1 cellular context compared by ENCODE assay signal in the genomic region with DNA sequence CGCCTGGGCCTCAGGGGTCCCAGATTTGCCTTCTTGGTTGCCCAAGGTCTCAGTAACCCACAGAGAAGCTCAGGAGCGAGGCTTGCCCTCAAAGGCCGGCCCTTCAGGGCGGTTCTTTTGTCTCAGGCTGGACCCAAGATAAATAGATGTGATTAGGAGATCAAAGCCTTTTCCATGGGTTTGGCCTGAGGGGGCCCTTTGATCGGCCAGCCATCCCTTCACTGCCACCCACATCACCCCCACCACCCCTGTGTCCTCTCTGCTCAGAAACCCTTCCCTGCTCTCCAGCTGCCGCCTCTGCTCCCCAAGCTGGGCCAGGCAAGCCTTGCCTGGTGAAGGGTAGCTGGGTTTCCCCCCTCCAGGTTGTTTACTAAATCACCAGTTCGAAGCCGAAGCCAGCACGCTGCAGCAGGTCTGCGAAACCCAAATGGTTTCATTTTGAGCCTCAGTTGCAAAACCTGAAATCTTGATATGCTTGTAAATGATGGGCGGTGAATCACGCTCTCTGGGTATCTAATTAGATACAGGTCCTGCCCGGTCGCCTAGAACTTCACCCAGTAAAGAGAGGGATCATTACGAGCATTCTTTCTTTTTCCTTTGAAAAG.
TF ChIP-seq lines count a peak whose summit lies in the region.

No MANE protein-coding gene starts in this region.

TF ChIP-seq in GM12878, 131 proteins besides CTCF, POLR2A, EP300 and RAD21:
- TF ChIP-seq, protein P1, sequence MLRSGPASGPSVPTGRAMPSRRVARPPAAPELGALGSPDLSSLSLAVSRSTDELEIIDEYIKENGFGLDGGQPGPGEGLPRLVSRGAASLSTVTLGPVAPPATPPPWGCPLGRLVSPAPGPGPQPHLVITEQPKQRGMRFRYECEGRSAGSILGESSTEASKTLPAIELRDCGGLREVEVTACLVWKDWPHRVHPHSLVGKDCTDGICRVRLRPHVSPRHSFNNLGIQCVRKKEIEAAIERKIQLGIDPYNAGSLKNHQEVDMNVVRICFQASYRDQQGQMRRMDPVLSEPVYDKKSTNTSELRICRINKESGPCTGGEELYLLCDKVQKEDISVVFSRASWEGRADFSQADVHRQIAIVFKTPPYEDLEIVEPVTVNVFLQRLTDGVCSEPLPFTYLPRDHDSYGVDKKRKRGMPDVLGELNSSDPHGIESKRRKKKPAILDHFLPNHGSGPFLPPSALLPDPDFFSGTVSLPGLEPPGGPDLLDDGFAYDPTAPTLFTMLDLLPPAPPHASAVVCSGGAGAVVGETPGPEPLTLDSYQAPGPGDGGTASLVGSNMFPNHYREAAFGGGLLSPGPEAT (IDR thresholded peaks at IDR 0.05; ENCODE audit: low read depth) = no peak
- TF ChIP-seq TCF12 (IDR thresholded peaks at IDR 0.05; ENCODE audit: low read depth, low read length) = 0 out of 2 replicates have a peak, but pooled peaks have one; percentile 29
- TF ChIP-seq NFXL1 (IDR thresholded peaks at IDR 0.05; ENCODE audit: borderline replicate concordance) = no peak
- TF ChIP-seq, protein P2, sequence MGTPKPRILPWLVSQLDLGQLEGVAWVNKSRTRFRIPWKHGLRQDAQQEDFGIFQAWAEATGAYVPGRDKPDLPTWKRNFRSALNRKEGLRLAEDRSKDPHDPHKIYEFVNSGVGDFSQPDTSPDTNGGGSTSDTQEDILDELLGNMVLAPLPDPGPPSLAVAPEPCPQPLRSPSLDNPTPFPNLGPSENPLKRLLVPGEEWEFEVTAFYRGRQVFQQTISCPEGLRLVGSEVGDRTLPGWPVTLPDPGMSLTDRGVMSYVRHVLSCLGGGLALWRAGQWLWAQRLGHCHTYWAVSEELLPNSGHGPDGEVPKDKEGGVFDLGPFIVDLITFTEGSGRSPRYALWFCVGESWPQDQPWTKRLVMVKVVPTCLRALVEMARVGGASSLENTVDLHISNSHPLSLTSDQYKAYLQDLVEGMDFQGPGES (IDR thresholded peaks at IDR 0.05) = no peak
- no peak for TF ChIP-seq JUND (IDR thresholded peaks at IDR 0.05; ENCODE audit: low read depth, low read length)
- TF ChIP-seq ZNF274 (IDR thresholded peaks at IDR 0.05; ENCODE audit: insufficient read depth, insufficient read length) = no peak
- TF ChIP-seq ZNF217 (IDR thresholded peaks at IDR 0.05) = no peak
- TF ChIP-seq BMI1 (IDR thresholded peaks at IDR 0.05; ENCODE audit: borderline replicate concordance) = no peak
